Comparison of ENCODE assay signal across 8 cellular contexts in the genomic region with DNA sequence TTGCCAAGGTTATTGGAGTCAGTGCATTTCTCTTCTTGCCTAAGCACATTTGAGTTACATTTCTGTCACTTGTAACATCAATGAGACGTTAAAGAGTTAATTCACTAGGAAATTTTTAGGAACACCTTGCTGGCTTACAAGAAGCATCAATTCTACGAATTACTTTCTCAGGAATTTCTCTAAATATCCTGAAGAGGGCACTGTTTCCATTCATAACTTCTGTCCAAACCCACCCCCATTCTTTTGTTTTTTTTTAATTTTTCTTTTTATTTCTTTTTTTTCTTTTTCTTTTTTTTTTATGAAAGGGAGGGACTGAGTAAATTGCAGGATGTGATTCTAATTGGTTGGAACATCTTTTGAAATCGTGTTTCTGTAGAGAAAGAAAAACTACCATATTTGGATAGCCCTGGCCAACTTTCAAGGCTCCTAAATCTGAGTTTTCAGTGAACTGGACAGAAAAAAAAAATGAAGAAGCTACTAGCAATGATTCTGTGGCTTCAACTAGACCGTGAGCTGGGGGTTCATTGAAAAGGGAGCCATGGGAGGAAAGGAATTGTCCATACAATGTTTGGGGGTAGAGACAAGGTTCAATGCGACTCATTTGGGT.
A peak's percentile ranks its signal among the peaks of the same experiment; 100 is the strongest.
DNase-seq lines count a peak whose midpoint lies in the region; ATAC-seq, FAIRE-seq and TF ChIP-seq lines count a peak whose summit lies in the region.

No MANE protein-coding gene starts in this region.

- no peak for FAIRE-seq in small intestine (lab: Jason Lieb, UNC)

- POLR2A ChIA-PET in CD8-positive, alpha-beta T cell (lab: Charles Lee) = interaction anchor here (0.6 to 0.8 kb wide), 3 partner anchors 179 to 258 kb away, joined by 3 to 4 read pairs (median 3); no protein-coding TSS in a partner anchor

- intact Hi-C loops in CD8-positive, alpha-beta T cell (cut with DNase I, micrococcal nuclease) = loop anchor here in 1 of 2 experiments (10.0 kb wide), 1 partner anchor 191 kb away; no protein-coding TSS in a partner anchor

- H3K9me3 Mint-ChIP-seq in CD8-positive, alpha-beta T cell = no peaks in the 10 kb centered on the region
- H3K9me3 Mint-ChIP-seq in activated T-helper 17 cell treated with anti-CD3 and anti-CD28 coated beads, Interleukin-2, amount 50 U/mL, for 72 hours = no peaks in the 10 kb centered on the region

- CTCF ChIA-PET in CD8-positive, alpha-beta T cell (lab: Charles Lee) = no interaction called here

- no peak overlapping the region for H3K27ac Mint-ChIP-seq in CD8-positive, alpha-beta T cell
- no peak overlapping the region for H3K27ac Mint-ChIP-seq in activated T-helper 17 cell treated with anti-CD3 and anti-CD28 coated beads, Interleukin-2, amount 50 U/mL, for 72 hours

- H3K36me3 ChIP-seq in CD8-positive, alpha-beta T cell (ENCODE audit: insufficient read depth, low read length) = no peaks in the 10 kb centered on the region
- H3K36me3 ChIP-seq in liver (ENCODE audit: control insufficient read depth in 4 of 4, insufficient read depth in 3 of 4, low read depth in 1 of 4, low read length in 3 of 4) = no peaks in the 10 kb centered on the region
- H3K36me3 ChIP-seq in small intestine (ENCODE audit: control insufficient read depth in 2 of 2, insufficient read depth in 2 of 2, low read length in 2 of 2) = no peaks in the 10 kb centered on the region

- H3K9me3 ChIP-seq in CD8-positive, alpha-beta T cell (ENCODE audit: low read length) = no peaks in the 10 kb centered on the region
- H3K9me3 ChIP-seq in liver (ENCODE audit: control insufficient read depth in 4 of 4, low read length in 3 of 4) (no peaks in the 10 kb centered on the region), small intestine (ENCODE audit: control insufficient read depth, low read depth) (no peaks in the 10 kb centered on the region)

- H3K27me3 Mint-ChIP-seq in CD8-positive, alpha-beta T cell (ENCODE audit: low read depth) = no peaks in the 10 kb centered on the region
- no peaks in the 10 kb centered on the region for H3K27me3 Mint-ChIP-seq in activated T-helper 17 cell treated with anti-CD3 and anti-CD28 coated beads, Interleukin-2, amount 50 U/mL, for 72 hours

- H3K4me3 Mint-ChIP-seq in CD8-positive, alpha-beta T cell = peak overlapping the region; percentile 62
- H3K4me3 Mint-ChIP-seq in activated T-helper 17 cell treated with anti-CD3 and anti-CD28 coated beads, Interleukin-2, amount 50 U/mL, for 72 hours = peak overlapping the region; percentile 44

- H3K4me3 ChIP-seq in CD8-positive, alpha-beta T cell (ENCODE audit: low read depth, low read length) = no peak overlapping the region
- H3K4me3 ChIP-seq in HFF-Myc (replicated peaks; ENCODE audit: low read depth, low read length) (no peak overlapping the region), liver (ENCODE audit: low read depth in 1 of 3, low read length in 3 of 3) (no peak overlapping the region), small intestine (ENCODE audit: low read depth in 1 of 2, low read length in 2 of 2) (no peak overlapping the region)

- WGBS in liver = 27% methylated on average over 5 of the region's 5 CpGs
- WGBS in small intestine, 3 donors = 24 to 33% (median 29%) methylated on average over 5 of the region's 5 CpGs

- no peak for DNase-seq in CD8-positive, alpha-beta T cell
- DNase-seq in HFF-Myc (ENCODE audit: extremely low read depth, low read depth) (no peak), NCI-H524 treated with DMSO at 0.1 percent for 48 hours (lab: John Stamatoyannopoulos, UW) (no peak), small intestine (no peak)
- no peak for DNase-seq in stimulated activated CD4-positive, alpha-beta T cell treated with anti-CD3 and anti-CD28 coated beads, Interleukin-12 subunit alpha, Interleukin-12 subunit beta, amount 100 ng/mL, for 4 hours

- no peaks in the 10 kb centered on the region for H3K4me1 Mint-ChIP-seq in CD8-positive, alpha-beta T cell (ENCODE audit: low read depth)
- no peaks in the 10 kb centered on the region for H3K4me1 Mint-ChIP-seq in activated T-helper 17 cell treated with anti-CD3 and anti-CD28 coated beads, Interleukin-2, amount 50 U/mL, for 72 hours

- no peak overlapping the region for H3K9ac ChIP-seq in liver (ENCODE audit: low read depth in 1 of 2, low read length in 2 of 2)

- no peak overlapping the region for H3K27ac ChIP-seq in CD8-positive, alpha-beta T cell (ENCODE audit: low read depth, low read length)
- H3K27ac ChIP-seq in liver (ENCODE audit: low read depth in 1 of 2, low read length in 2 of 2) (no peak overlapping the region), small intestine (ENCODE audit: low read depth in 1 of 2, low read length in 1 of 2) (no peak overlapping the region)

- no peak for ATAC-seq in CD8-positive, alpha-beta T cell
- no peak for ATAC-seq in activated T-helper 17 cell treated with anti-CD3 and anti-CD28 coated beads, Interleukin-2, amount 50 U/mL, for 72 hours (replicated peaks)
- no peak for ATAC-seq in HG03095 (IDR thresholded peaks at IDR 0.05; ENCODE audit: unreplicated experiment)

- peak; percentile 25 to 28 for TF ChIP-seq RAD21 in liver (IDR thresholded peaks at IDR 0.05)

- no peak for TF ChIP-seq CTCF in CD8-positive, alpha-beta T cell (IDR thresholded peaks at IDR 0.05)
- peak; percentile 36 for TF ChIP-seq CTCF in HFF-Myc (IDR thresholded peaks at IDR 0.05; ENCODE audit: low read depth, low read length, missing control alignments)
- peak; percentile 31 for TF ChIP-seq CTCF in liver (IDR thresholded peaks at IDR 0.05; ENCODE audit: low read depth, low read length, missing input control)

- H3K36me3 Mint-ChIP-seq in CD8-positive, alpha-beta T cell = no peaks in the 10 kb centered on the region
- no peaks in the 10 kb centered on the region for H3K36me3 Mint-ChIP-seq in activated T-helper 17 cell treated with anti-CD3 and anti-CD28 coated beads, Interleukin-2, amount 50 U/mL, for 72 hours (ENCODE audit: low read depth)

- no peaks in the 10 kb centered on the region for H3K27me3 ChIP-seq in CD8-positive, alpha-beta T cell (ENCODE audit: insufficient read depth, low read length)
- H3K27me3 ChIP-seq in liver (ENCODE audit: control insufficient read depth in 4 of 4, insufficient read depth in 4 of 4, low read length in 3 of 4) = peaks cover 0 to 2% (median 0%) of the 10 kb centered on the region in 4 donors
- H3K27me3 ChIP-seq in small intestine (ENCODE audit: control insufficient read depth in 2 of 2, insufficient read depth in 2 of 2, low read length in 2 of 2) = no peaks in the 10 kb centered on the region

- no peaks in the 10 kb centered on the region for H3K4me1 ChIP-seq in CD8-positive, alpha-beta T cell (ENCODE audit: insufficient read depth, low read length)
- H3K4me1 ChIP-seq in liver (ENCODE audit: control insufficient read depth in 4 of 4, insufficient read depth in 4 of 4, low read length in 3 of 4) (no peaks in the 10 kb centered on the region), small intestine (ENCODE audit: control insufficient read depth in 2 of 2, insufficient read depth in 1 of 2, low read depth in 1 of 2, low read length in 1 of 2) (no peaks in the 10 kb centered on the region)

TF ChIP-seq in liver, 16 proteins besides CTCF, POLR2A, EP300 and RAD21 (continues in another document):
- TF ChIP-seq, protein P1, sequence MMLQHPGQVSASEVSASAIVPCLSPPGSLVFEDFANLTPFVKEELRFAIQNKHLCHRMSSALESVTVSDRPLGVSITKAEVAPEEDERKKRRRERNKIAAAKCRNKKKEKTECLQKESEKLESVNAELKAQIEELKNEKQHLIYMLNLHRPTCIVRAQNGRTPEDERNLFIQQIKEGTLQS (IDR thresholded peaks at IDR 0.05) = no peak
- TF ChIP-seq TAF1 (conservative IDR thresholded peaks at IDR 0.05) (no peak), HNF4A (conservative IDR thresholded peaks at IDR 0.05) (no peak), JUND (IDR thresholded peaks at IDR 0.05) (no peak), EGR1 (IDR thresholded peaks at IDR 0.05; ENCODE audit: low read depth in 2 of 2) (no peak), FOXA1 (IDR thresholded peaks at IDR 0.05) (no peak), NR2F2 (IDR thresholded peaks at IDR 0.05) (no peak), YY1 (IDR thresholded peaks at IDR 0.05) (no peak), SP1 (IDR thresholded peaks at IDR 0.05) (no peak), FOXA2 (IDR thresholded peaks at IDR 0.05) (no peak), GABPA (IDR thresholded peaks at IDR 0.05 in 1 of 2, conservative IDR thresholded peaks at IDR 0.05 in 1 of 2) (no peak), RXRA (IDR thresholded peaks at IDR 0.05) (no peak)
- TF ChIP-seq, protein P2, sequence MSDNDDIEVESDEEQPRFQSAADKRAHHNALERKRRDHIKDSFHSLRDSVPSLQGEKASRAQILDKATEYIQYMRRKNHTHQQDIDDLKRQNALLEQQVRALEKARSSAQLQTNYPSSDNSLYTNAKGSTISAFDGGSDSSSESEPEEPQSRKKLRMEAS (IDR thresholded peaks at IDR 0.05) = no peak
- TF ChIP-seq, protein P3, sequence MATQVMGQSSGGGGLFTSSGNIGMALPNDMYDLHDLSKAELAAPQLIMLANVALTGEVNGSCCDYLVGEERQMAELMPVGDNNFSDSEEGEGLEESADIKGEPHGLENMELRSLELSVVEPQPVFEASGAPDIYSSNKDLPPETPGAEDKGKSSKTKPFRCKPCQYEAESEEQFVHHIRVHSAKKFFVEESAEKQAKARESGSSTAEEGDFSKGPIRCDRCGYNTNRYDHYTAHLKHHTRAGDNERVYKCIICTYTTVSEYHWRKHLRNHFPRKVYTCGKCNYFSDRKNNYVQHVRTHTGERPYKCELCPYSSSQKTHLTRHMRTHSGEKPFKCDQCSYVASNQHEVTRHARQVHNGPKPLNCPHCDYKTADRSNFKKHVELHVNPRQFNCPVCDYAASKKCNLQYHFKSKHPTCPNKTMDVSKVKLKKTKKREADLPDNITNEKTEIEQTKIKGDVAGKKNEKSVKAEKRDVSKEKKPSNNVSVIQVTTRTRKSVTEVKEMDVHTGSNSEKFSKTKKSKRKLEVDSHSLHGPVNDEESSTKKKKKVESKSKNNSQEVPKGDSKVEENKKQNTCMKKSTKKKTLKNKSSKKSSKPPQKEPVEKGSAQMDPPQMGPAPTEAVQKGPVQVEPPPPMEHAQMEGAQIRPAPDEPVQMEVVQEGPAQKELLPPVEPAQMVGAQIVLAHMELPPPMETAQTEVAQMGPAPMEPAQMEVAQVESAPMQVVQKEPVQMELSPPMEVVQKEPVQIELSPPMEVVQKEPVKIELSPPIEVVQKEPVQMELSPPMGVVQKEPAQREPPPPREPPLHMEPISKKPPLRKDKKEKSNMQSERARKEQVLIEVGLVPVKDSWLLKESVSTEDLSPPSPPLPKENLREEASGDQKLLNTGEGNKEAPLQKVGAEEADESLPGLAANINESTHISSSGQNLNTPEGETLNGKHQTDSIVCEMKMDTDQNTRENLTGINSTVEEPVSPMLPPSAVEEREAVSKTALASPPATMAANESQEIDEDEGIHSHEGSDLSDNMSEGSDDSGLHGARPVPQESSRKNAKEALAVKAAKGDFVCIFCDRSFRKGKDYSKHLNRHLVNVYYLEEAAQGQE (IDR thresholded peaks at IDR 0.05) = no peak
